24 cellular contexts compared by ENCODE assay signal in genomic region chr7:156655232-156655628, GRCh38. TPM values are rescaled to one million over a fixed set of nuclear protein-coding genes. Genes with fewer than 3 reads are reported as not detected.
DNase-seq lines count a peak whose midpoint lies in the region; ATAC-seq, FAIRE-seq and TF ChIP-seq lines count a peak whose summit lies in the region.
"Had no signal": no experiment of that assay in that cellular context is flagged by ENCODE, and none has a peak within 500 bp of the region (broad histone marks: within the 10 kb centered on the region; RNA-seq: fewer than 3 reads in every experiment).

No MANE protein-coding gene starts in this region.

- H3K27me3 Mint-ChIP-seq in activated T-cell treated with anti-CD3 and anti-CD28 coated beads, Interleukin-2, amount 50 U/mL, for 72 hours (ENCODE audit: low read depth), result peaks cover 65% of the 10 kb centered on the region
- peaks cover 34% of the 10 kb centered on the region for H3K27me3 Mint-ChIP-seq in activated T-cell treated with anti-CD3 and anti-CD28 coated beads, Interleukin-2, amount 50 U/mL, for 24 hours
- H3K27me3 Mint-ChIP-seq in neural progenitor cell (ENCODE audit: insufficient read depth, low read depth), result no peaks in the 10 kb centered on the region

- RAD21 ChIA-PET in GM12878 (lab: Charles Lee; ENCODE audit: unreplicated experiment), result interaction anchor here (1.4 to 2.4 kb wide), 2 partner anchors 14 to 126 kb away, joined by 4 to 11 read pairs; partner anchors contain the start of gene RNF32

- H3K27me3 ChIP-seq in GM12878 (replicated peaks in 1 of 2; ENCODE audit: control insufficient read depth in 2 of 2, insufficient read depth in 2 of 2, low read length in 1 of 2), result no peaks in the 10 kb centered on the region
- no peaks in the 10 kb centered on the region for H3K27me3 ChIP-seq in neural progenitor cell

- FAIRE-seq in GM12878 (lab: Jason Lieb, UNC), result peak; percentile 73
- FAIRE-seq: A549, D721Med, G401.6, GM12891, GM19239 had no signal

- H3K36me3 ChIP-seq in GM12878 (ENCODE audit: control insufficient read depth in 2 of 2, insufficient read depth in 2 of 2, low read length in 1 of 2), result no peaks in the 10 kb centered on the region
- H3K36me3 ChIP-seq in neural progenitor cell, result no peaks in the 10 kb centered on the region

- POLR2A ChIA-PET in GM12878 (lab: Charles Lee), result interaction anchor here (1.1 kb wide), 1 partner anchor 12 kb away, joined by 3 read pairs; no protein-coding TSS in a partner anchor

- H4K20me1 ChIP-seq in GM12878 (ENCODE audit: control insufficient read depth, insufficient read depth) (no peaks in the 10 kb centered on the region), neural progenitor cell (ENCODE audit: low read depth) (no peaks in the 10 kb centered on the region)

- no peak overlapping the region for H3K4me3 Mint-ChIP-seq in activated T-cell treated with anti-CD3 and anti-CD28 coated beads, Interleukin-2, amount 50 U/mL, for 72 hours
- H3K4me3 Mint-ChIP-seq in activated T-cell treated with anti-CD3 and anti-CD28 coated beads, Interleukin-2, amount 50 U/mL, for 24 hours, result no peak overlapping the region
- H3K4me3 Mint-ChIP-seq in neural progenitor cell, result no peak overlapping the region
- H3K4me3 Mint-ChIP-seq: B cell; CD4-positive, alpha-beta T cell; CD8-positive, alpha-beta T cell had no signal

- no peaks in the 10 kb centered on the region for H3K79me2 ChIP-seq in GM12878 (ENCODE audit: control insufficient read depth, insufficient read depth, low read length)
- no peaks in the 10 kb centered on the region for H3K79me2 ChIP-seq in neural progenitor cell (ENCODE audit: low read depth)

- no peaks in the 10 kb centered on the region for H3K9me3 Mint-ChIP-seq in activated T-cell treated with anti-CD3 and anti-CD28 coated beads, Interleukin-2, amount 50 U/mL, for 72 hours
- H3K9me3 Mint-ChIP-seq in activated T-cell treated with anti-CD3 and anti-CD28 coated beads, Interleukin-2, amount 50 U/mL, for 24 hours, result no peaks in the 10 kb centered on the region
- peaks cover 2% of the 10 kb centered on the region for H3K9me3 Mint-ChIP-seq in neural progenitor cell
- H3K9me3 Mint-ChIP-seq: CD4-positive, alpha-beta T cell; CD8-positive, alpha-beta T cell had no signal

- no TSS peak for BruUV-seq in GM12878 (replicated peaks; lab: Mats Ljungman, UMichigan)

- ATAC-seq in activated T-cell treated with anti-CD3 and anti-CD28 coated beads, Interleukin-2, amount 50 U/mL, for 72 hours (replicated peaks in 1 of 2), result no peak
- ATAC-seq in GM12878, result no peak; the same call in 2 of the 3 replicates
- ATAC-seq: A549; CD8-positive, alpha-beta T cell had no signal

- H3K4me3 ChIP-seq in GM12865 (ENCODE audit: low read depth, low read length), result no peak overlapping the region
- H3K4me3 ChIP-seq in GM12878, result no peak overlapping the region
- no peak overlapping the region for H3K4me3 ChIP-seq in neural progenitor cell
- H3K4me3 ChIP-seq: A549 had no signal

- SMC1A ChIA-PET in GM12878 (lab: Charles Lee; ENCODE audit: uncharacterized antibody, unreplicated experiment), result interaction anchor here (1.0 to 2.3 kb wide), 3 partner anchors 12 to 126 kb away, joined by 3 to 13 read pairs (median 7); partner anchors contain the start of gene RNF32

- 94% methylated on average over 10 of the region's 10 CpGs for WGBS in GM12878 (ENCODE audit: insufficient coverage, insufficient replicate concordance, low lambda C conversion rate, missing lambda C conversion rate)

- no peak for TF ChIP-seq RAD21 in GM12878 (IDR thresholded peaks at IDR 0.05; ENCODE audit: insufficient read depth, low read depth, low read length)

- H3K27ac Mint-ChIP-seq in activated T-cell treated with anti-CD3 and anti-CD28 coated beads, Interleukin-2, amount 50 U/mL, for 72 hours, result peak overlapping the region; percentile 71
- H3K27ac Mint-ChIP-seq in activated T-cell treated with anti-CD3 and anti-CD28 coated beads, Interleukin-2, amount 50 U/mL, for 24 hours, result no peak overlapping the region
- H3K27ac Mint-ChIP-seq in neural progenitor cell, result no peak overlapping the region
- H3K27ac Mint-ChIP-seq: B cell; CD4-positive, alpha-beta T cell; CD8-positive, alpha-beta T cell had no signal

- in situ Hi-C loops in GM12878 (cut with MboI), result no loop called here

- CTCF ChIA-PET in GM12878 (lab: Yijun Ruan, JAX), result interaction anchor here (1.0 kb wide), 1 partner anchor 13 kb away, joined by 6 read pairs; no protein-coding TSS in a partner anchor

- H3K36me3 Mint-ChIP-seq in activated T-cell treated with anti-CD3 and anti-CD28 coated beads, Interleukin-2, amount 50 U/mL, for 72 hours (ENCODE audit: insufficient read depth in 2 of 2), result no peaks in the 10 kb centered on the region
- H3K36me3 Mint-ChIP-seq in activated T-cell treated with anti-CD3 and anti-CD28 coated beads, Interleukin-2, amount 50 U/mL, for 24 hours (ENCODE audit: low read depth), result no peaks in the 10 kb centered on the region
- H3K36me3 Mint-ChIP-seq in neural progenitor cell, result no peaks in the 10 kb centered on the region
- H3K36me3 Mint-ChIP-seq: CD8-positive, alpha-beta T cell had no signal

- no peaks in the 10 kb centered on the region for H3K9me3 ChIP-seq in GM12878 (replicated peaks; ENCODE audit: control insufficient read depth, insufficient read depth, low read length)
- H3K9me3 ChIP-seq in neural progenitor cell (ENCODE audit: low read depth), result no peaks in the 10 kb centered on the region
- H3K9me3 ChIP-seq: Caco-2 had no signal

- no peak for DNase-seq in activated T-cell treated with anti-CD3 and anti-CD28 coated beads, Interleukin-2, amount 50 U/mL, for 72 hours
- DNase-seq in activated T-cell treated with anti-CD3 and anti-CD28 coated beads, Interleukin-2, amount 50 U/mL, for 24 hours, result no peak
- DNase-seq in GM12865 (ENCODE audit: low read depth), result peak; percentile 29
- no peak for DNase-seq in GM12878 (ENCODE audit: low read depth, low spot score)
- DNase-seq in neural progenitor cell (ENCODE audit: low spot score), result no peak
- DNase-seq in nucleus accumbens (lab: John Stamatoyannopoulos, UW), result no peak
- DNase-seq in NCI-H187 (lab: John Stamatoyannopoulos, UW), result no peak
- DNase-seq in SK-N-DZ (ENCODE audit: low spot score), result no peak
- DNase-seq: AML-193; Caco-2; Calu3; CD4-positive, alpha-beta T cell; CD8-positive, alpha-beta T cell; DMS79 treated with DMSO at 0.1 percent for 48 hours; GF-D8 had no signal

- no peak for TF ChIP-seq CTCF in GM12865 (IDR thresholded peaks at IDR 0.05; ENCODE audit: insufficient read depth, low read depth, low read length, missing control alignments)
- no peak for TF ChIP-seq CTCF in GM12878 (IDR thresholded peaks at IDR 0.05 in 2 of 3, conservative IDR thresholded peaks at IDR 0.05 in 1 of 3; ENCODE audit: control insufficient read depth in 2 of 3, extremely low read depth in 1 of 3, insufficient read depth in 1 of 3, low read depth in 3 of 3, low read length in 3 of 3)
- no peak for TF ChIP-seq CTCF in neural progenitor cell (IDR thresholded peaks at IDR 0.05)

- H3K4me2 ChIP-seq in GM12878 (ENCODE audit: control insufficient read depth, insufficient read depth) (peak overlapping the region; percentile 54; the same call in 1 of the 2 replicates), neural progenitor cell (no peak overlapping the region)
- H3K4me2 ChIP-seq: A549 had no signal

- H3K27ac ChIP-seq in GM12878 (ENCODE audit: control insufficient read depth, insufficient read depth), result peak overlapping the region; percentile 13; the same call in 1 of the 2 replicates
- H3K27ac ChIP-seq in neural progenitor cell, result peak overlapping the region; percentile 94
- H3K27ac ChIP-seq: 22Rv1, A549, C4-2B had no signal

- H2AFZ ChIP-seq in GM12878 (ENCODE audit: control insufficient read depth, low read depth, low read length) (peak overlapping the region; percentile 37; the same call in 1 of the 2 replicates), neural progenitor cell (replicated peaks) (no peak overlapping the region)

- no peak for TF ChIP-seq EP300 in GM12878 (IDR thresholded peaks at IDR 0.05; ENCODE audit: borderline replicate concordance in 1 of 2, control insufficient read depth in 1 of 2, low read depth in 2 of 2, low read length in 2 of 2)

- no peak overlapping the region for H3K9ac ChIP-seq in GM12878 (ENCODE audit: control insufficient read depth, insufficient read depth, low read length)
- no peak overlapping the region for H3K9ac ChIP-seq in neural progenitor cell

- peaks cover 6% of the 10 kb centered on the region for H3K4me1 Mint-ChIP-seq in activated T-cell treated with anti-CD3 and anti-CD28 coated beads, Interleukin-2, amount 50 U/mL, for 72 hours (ENCODE audit: low read depth)
- peaks cover 4% of the 10 kb centered on the region for H3K4me1 Mint-ChIP-seq in activated T-cell treated with anti-CD3 and anti-CD28 coated beads, Interleukin-2, amount 50 U/mL, for 24 hours (ENCODE audit: low read depth)
- no peaks in the 10 kb centered on the region for H3K4me1 Mint-ChIP-seq in neural progenitor cell
- H3K4me1 Mint-ChIP-seq: B cell had no signal

- peaks cover 25% of the 10 kb centered on the region for H3F3A ChIP-seq in neural progenitor cell (ENCODE audit: low read depth)

- intact Hi-C loops in GM12878 (cut with micrococcal nuclease; ENCODE audit: unreplicated experiment), result no loop called here

- TF ChIP-seq POLR2A in GM12878 (IDR thresholded peaks at IDR 0.05; ENCODE audit: low read depth, low read length), result no peak

- H3K4me1 ChIP-seq in GM12878 (ENCODE audit: control insufficient read depth, insufficient read depth, low read length) (peaks cover 22% of the 10 kb centered on the region), neural progenitor cell (peaks cover 34% of the 10 kb centered on the region)
- H3K4me1 ChIP-seq: A549 had no signal

RNA-seq across cellular contexts. Expression of gene RNF32, which starts 14.7 kb away (rescaled TPM):
- 1 to 10 TPM; 3.1 to 4.2 TPM for total RNA-seq in activated T-cell treated with anti-CD3 and anti-CD28 coated beads, Interleukin-2, amount 50 U/mL, for 72 hours
- 4.0 and 4.6 TPM in 2 replicates for total RNA-seq in GM12878 (2013; cell fraction: nucleolus; rRNA removed)
- total RNA-seq in GM12878 (2014; rRNA removed) (2.5 and 4.7 TPM in 2 replicates), GM12878 (2014; rRNA removed; fragmentation: Illumina TruSeq; extraction: Trizol) (2.6 and 3.5 TPM in 2 replicates), GM12878 (2021) (3.2 and 3.7 TPM in 2 replicates), neural progenitor cell (ENCODE audit: low replicate concordance) (3.0 and 3.3 TPM in 2 replicates)
- 2.6 TPM for polyA plus RNA-seq in GM12878 (2011; ENCODE audit: low read depth)
- polyA plus RNA-seq in GM12878 (2011; rRNA removed) (3.0 and 4.7 TPM in 2 replicates), GM12878 (2014; fragmentation: Illumina TruSeq; extraction: Trizol) (5.1 and 7.2 TPM in 2 replicates), GM12878 (2014; fragmentation: Nextera tagmentation; extraction: Ambion mirVana) (1 to 10 TPM; 3.7 TPM), GM12878 (2014; rRNA removed) (4.5 and 5.5 TPM in 2 replicates), GM12878 (2016; fragmentation: Nextera tagmentation; extraction: Ambion mirVana) (1 to 10 TPM; 6.2 to 7.2 TPM)
- 1.6 and 1.9 TPM in 2 replicates for polyA plus RNA-seq in GM12878 (2011; cell fraction: cytosol; rRNA removed)
- 2.5 and 3.3 TPM in 2 replicates for polyA plus RNA-seq in GM12878 (2011; cell fraction: nucleus; rRNA removed)
- polyA plus RNA-seq in GM12878 (2012), result 2.7 and 3.9 TPM in 2 replicates
- 0.88 and 1.6 TPM in 2 replicates for polyA minus RNA-seq in GM12878 (2011; rRNA and poly(A)+ RNA removed)
- 0.80 TPM in 1 of 2 replicates, not detected in the other for polyA minus RNA-seq in GM12878 (2011; cell fraction: cytosol; rRNA and poly(A)+ RNA removed)
- polyA minus RNA-seq in GM12878 (2011; cell fraction: nucleus; rRNA and poly(A)+ RNA removed), result 1.2 and 2.4 TPM in 2 replicates
- polyA plus RNA-seq in SK-N-DZ (2014; cell fraction: cytosol; rRNA removed), result 0.07 and 0.29 TPM in 2 replicates
- polyA plus RNA-seq in SK-N-DZ (2014; cell fraction: nucleus; rRNA removed), result 2.6 TPM in 1 of 2 replicates, not detected in the other
- total RNA-seq: A172 had no signal
